Comparison of ENCODE assay signal across 25 cellular contexts in the genomic region with DNA sequence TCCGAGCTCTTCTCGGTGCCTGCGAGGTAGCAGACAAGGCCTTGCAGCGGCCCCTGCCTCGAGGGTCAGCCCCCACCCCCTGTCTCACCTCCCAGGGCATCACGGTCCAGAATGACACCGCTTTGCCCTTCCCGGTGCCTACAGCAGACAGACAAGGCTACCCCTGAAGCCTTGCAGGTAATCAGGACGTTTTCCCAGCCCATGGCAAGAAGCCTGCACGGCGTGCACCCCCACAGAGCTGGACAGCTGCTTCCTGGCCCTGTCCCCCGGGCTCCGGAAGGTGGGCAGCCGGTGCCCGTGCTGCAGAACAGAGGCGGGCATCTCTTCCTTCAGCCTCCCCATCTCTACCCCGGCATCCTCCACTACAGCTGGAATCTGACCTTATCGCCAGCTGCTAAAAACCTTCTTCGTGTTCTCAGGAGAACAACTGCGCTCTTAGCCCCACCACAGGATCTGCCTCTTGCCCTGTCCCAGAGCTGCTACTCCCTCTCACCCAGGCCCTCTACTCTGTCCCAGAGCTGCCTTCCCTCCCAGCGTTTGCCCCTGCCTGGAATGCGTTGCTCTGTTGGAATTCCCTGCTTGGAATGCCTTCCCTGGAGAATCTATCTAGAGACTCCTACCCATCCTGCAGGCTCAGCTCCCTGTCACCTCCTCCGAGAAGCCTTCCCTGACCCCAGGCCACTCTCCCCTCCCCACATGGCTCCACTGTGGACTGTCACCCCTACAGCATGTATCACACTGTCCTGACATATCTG. TPM values are rescaled to one million over a fixed set of nuclear protein-coding genes. Genes with fewer than 3 reads are reported as not detected.
A peak's percentile ranks its signal among the peaks of the same experiment; 100 is the strongest.
DNase-seq lines count a peak whose midpoint lies in the region; ATAC-seq and TF ChIP-seq lines count a peak whose summit lies in the region.
"Had no signal": no experiment of that assay in that cellular context is flagged by ENCODE, and none has a peak within 500 bp of the region (broad histone marks: within the 10 kb centered on the region; RNA-seq: fewer than 3 reads in every experiment).

No MANE protein-coding gene starts in this region.

- no peak overlapping the region for H2BK5ac ChIP-seq in H9 (ENCODE audit: insufficient read length, low read length)
- H2BK5ac ChIP-seq in trophoblast cell (ENCODE audit: low read depth, low read length, poor library complexity): no peak overlapping the region

- H2BK120ac ChIP-seq in H9 (ENCODE audit: low read depth, low read length, poor library complexity, severe bottlenecking): no peak overlapping the region
- no peak overlapping the region for H2BK120ac ChIP-seq in trophoblast cell (ENCODE audit: insufficient read depth, low read length, poor library complexity)

- H3K27ac ChIP-seq in H9 (ENCODE audit: insufficient read length, low read depth, low read length) (no peak overlapping the region), trophoblast cell (ENCODE audit: low read depth, low read length) (no peak overlapping the region)
- H3K27ac ChIP-seq: prostate gland, stomach, upper lobe of left lung, VCaP had no signal

- no peaks in the 10 kb centered on the region for H3K79me1 ChIP-seq in H9 (ENCODE audit: insufficient read depth, low read depth, low read length, poor library complexity, severe bottlenecking)
- no peaks in the 10 kb centered on the region for H3K79me1 ChIP-seq in trophoblast cell (ENCODE audit: low read length)

- H2BK15ac ChIP-seq in H9 (ENCODE audit: low read depth, low read length): no peak overlapping the region

- H3K4me3 Mint-ChIP-seq in H9: peak overlapping the region in 1 of 2 experiments; percentile 49; a peak in 3 of 5 replicates
- H3K4me3 Mint-ChIP-seq: neural crest cell had no signal

- H3K14ac ChIP-seq in H9 (ENCODE audit: insufficient read depth, low read length) (no peak overlapping the region; the same call in 1 of the 2 replicates), trophoblast cell (ENCODE audit: low read length) (no peak overlapping the region)

- H4K8ac ChIP-seq in H9 (replicated peaks; ENCODE audit: insufficient read length, low read depth, low read length) (no peak overlapping the region), trophoblast cell (ENCODE audit: low read depth, low read length) (no peak overlapping the region)

- no peak overlapping the region for H3K4me3 ChIP-seq in trophoblast cell (ENCODE audit: low read depth, low read length)
- H3K4me3 ChIP-seq: prostate gland, stomach, upper lobe of left lung had no signal

- no peak overlapping the region for H3K56ac ChIP-seq in H9 (ENCODE audit: insufficient read length, low read depth, low read length)

- H3K27ac Mint-ChIP-seq in H9: peak overlapping the region; percentile 31 to 81 (median 74); a peak in 6 of 7 replicates

- H4K12ac ChIP-seq in trophoblast cell (ENCODE audit: low read depth, low read length): no peak overlapping the region

- H3K27me3 Mint-ChIP-seq in H9 (ENCODE audit: low read depth): peaks cover 7% of the 10 kb centered on the region

- H3K4me2 ChIP-seq in H9 (ENCODE audit: insufficient read depth, insufficient read length, low read length): no peak overlapping the region
- H3K4me2 ChIP-seq in trophoblast cell (ENCODE audit: low read length): no peak overlapping the region

- TF ChIP-seq CTCF in H9 (conservative IDR thresholded peaks at IDR 0.05): no peak

- H3K36me3 ChIP-seq in trophoblast cell (ENCODE audit: control insufficient read depth in 1 of 2, insufficient read depth in 2 of 2, low read length in 2 of 2): no peaks in the 10 kb centered on the region
- H3K36me3 ChIP-seq: prostate gland, stomach, upper lobe of left lung had no signal

- H3K79me2 ChIP-seq in H9 (ENCODE audit: insufficient read depth, low read length) (no peaks in the 10 kb centered on the region), trophoblast cell (ENCODE audit: control insufficient read depth, insufficient read depth, low read length, poor library complexity) (no peaks in the 10 kb centered on the region)

- H3K9ac ChIP-seq in H9 (ENCODE audit: extremely low read depth, insufficient read length, low read length) (no peak overlapping the region), trophoblast cell (ENCODE audit: low read length) (no peak overlapping the region)

- H3T11ph ChIP-seq in H9 (ENCODE audit: low read length): no peak overlapping the region

- no peaks in the 10 kb centered on the region for H4K20me1 ChIP-seq in H9 (ENCODE audit: control insufficient read depth, insufficient read depth, insufficient read length)

- peaks cover 24 to 35% of the 10 kb centered on the region in 2 experiments for H3K4me1 Mint-ChIP-seq in H9

- peak; percentile 78 for DNase-seq in H9
- DNase-seq in iPS-NIHi11 (ENCODE audit: low spot score): peak; percentile 70
- DNase-seq in trophoblast cell: peak in 1 of 2 donors; percentile 47
- DNase-seq in UCSD-AML1 (lab: John Stamatoyannopoulos, UW; ENCODE audit: unreplicated experiment): no peak
- no peak for DNase-seq in activated CD4-positive, alpha-beta T cell treated with anti-CD3 and anti-CD28 coated beads for 48 hours
- DNase-seq: activated CD4-positive, alpha-beta T cell treated with anti-CD3 and anti-CD28 coated beads, Interleukin-2, amount 50 U/mL, for 4 hours; activated gamma-delta T cell treated with Interleukin-2 at 50 U/mL for 16 hours; activated T-cell treated with anti-CD3 and anti-CD28 coated beads for 4 hours; DMS53; erythroblast; left cardiac atrium; NCI-H1105; NCI-H2107; stimulated activated CD4-positive, alpha-beta T cell treated with anti-CD3 and anti-CD28 coated beads, Interleukin-4, amount 100 ng/mL, for 4 hours; stomach; T-helper 1 cell had no signal

- no CpG with 5 or more reads among the region's 23 CpGs for WGBS in H9 (ENCODE audit: extremely low coverage, insufficient read length, low lambda C conversion rate)
- no CpG with 5 or more reads among the region's 23 CpGs for WGBS in trophoblast cell (ENCODE audit: extremely low coverage, insufficient coverage, insufficient read length)

- H2BK12ac ChIP-seq in H9 (ENCODE audit: insufficient read length, low read depth, low read length) (no peak overlapping the region), trophoblast cell (ENCODE audit: low read length) (peak overlapping the region; percentile 51)

- ATAC-seq in SK-N-SH treated with all-trans-retinoic acid at 6 μM for 48 hours: peak; percentile 31; the same call in 2 of the 3 replicates
- no peak for ATAC-seq in HG02798 (IDR thresholded peaks at IDR 0.05; ENCODE audit: poor library complexity, unreplicated experiment)
- ATAC-seq in HG02885 (IDR thresholded peaks at IDR 0.05; ENCODE audit: poor library complexity, unreplicated experiment): no peak
- ATAC-seq: left cardiac atrium had no signal

- H3K36me3 Mint-ChIP-seq in H9 (ENCODE audit: insufficient read depth in 1 of 3, low read depth in 3 of 3): no peaks in the 10 kb centered on the region; a peak in 1 of 7 replicates

- H2AK5ac ChIP-seq in H9 (ENCODE audit: insufficient read length, low read length) (no peak overlapping the region), trophoblast cell (ENCODE audit: low read length) (no peak overlapping the region)

- no peaks in the 10 kb centered on the region; a peak in 2 of 5 replicates for H3K9me3 Mint-ChIP-seq in H9
- H3K9me3 Mint-ChIP-seq: neural crest cell had no signal

- no peak overlapping the region for H2BK20ac ChIP-seq in H9 (ENCODE audit: low read depth, low read length, poor library complexity, severe bottlenecking)

- H3K18ac ChIP-seq in H9 (ENCODE audit: insufficient read length, low read depth, low read length) (no peak overlapping the region), trophoblast cell (ENCODE audit: low read length) (no peak overlapping the region)

- H2AFZ ChIP-seq in H9 (ENCODE audit: low read length) (no peak overlapping the region), trophoblast cell (ENCODE audit: insufficient read depth, low read length, poor library complexity) (no peak overlapping the region)

- no peak overlapping the region for H4K5ac ChIP-seq in H9 (ENCODE audit: insufficient read length, low read depth, low read length)

- no peaks in the 10 kb centered on the region for H3K23me2 ChIP-seq in H9 (ENCODE audit: insufficient read length, low read depth, low read length, poor library complexity, severe bottlenecking)

- H3K4me1 ChIP-seq in H9 (ENCODE audit: insufficient read depth, low read length) (peaks cover 8% of the 10 kb centered on the region; the same call in 1 of the 2 replicates), trophoblast cell (ENCODE audit: control insufficient read depth in 1 of 2, insufficient read depth in 2 of 2, low read length in 2 of 2) (peaks cover 9 to 11% of the 10 kb centered on the region in 2 experiments)
- H3K4me1 ChIP-seq: prostate gland, stomach, upper lobe of left lung had no signal

- no peaks in the 10 kb centered on the region for H3K27me3 ChIP-seq in H9 (ENCODE audit: insufficient read depth, low read length)
- no peaks in the 10 kb centered on the region for H3K27me3 ChIP-seq in trophoblast cell (ENCODE audit: insufficient read depth, low read length)
- H3K27me3 ChIP-seq: upper lobe of left lung had no signal

- H3K9me3 ChIP-seq in H9 (ENCODE audit: control insufficient read depth, low read depth, low read length) (no peaks in the 10 kb centered on the region), trophoblast cell (ENCODE audit: insufficient read depth, low read depth, low read length) (no peaks in the 10 kb centered on the region)
- H3K9me3 ChIP-seq: prostate gland, stomach, upper lobe of left lung had no signal

- H3K23ac ChIP-seq in H9 (ENCODE audit: insufficient read length, low read depth, low read length) (no peak overlapping the region), trophoblast cell (ENCODE audit: low read length) (no peak overlapping the region)

- no peak overlapping the region for H4K91ac ChIP-seq in H9 (ENCODE audit: insufficient read length, low read depth, low read length)
- H4K91ac ChIP-seq in trophoblast cell (ENCODE audit: low read depth, low read length): no peak overlapping the region

- no peak overlapping the region for H3K4ac ChIP-seq in H9 (ENCODE audit: low read depth, low read length)
- H3K4ac ChIP-seq in trophoblast cell (ENCODE audit: low read depth, low read length): no peak overlapping the region

TF ChIP-seq in SK-N-SH treated with all-trans-retinoic acid at 6 μM for 48 hours, 23 proteins besides CTCF, POLR2A, EP300 and RAD21:
- TF ChIP-seq ZFP3 (CRISPR knock-in tag; IDR thresholded peaks at IDR 0.05) (peak; percentile 98), ARNTL (CRISPR knock-in tag; IDR thresholded peaks at IDR 0.05; ENCODE audit: borderline replicate concordance, low read depth) (no peak)

RNA-seq across cellular contexts. Expression of a gene that starts 4.7 kb away (rescaled TPM):
- total RNA-seq in H9 (2021): 0.50 TPM in 1 of 2 replicates, not detected in the other
- 0.12 TPM in 1 of 2 replicates, not detected in the other for polyA plus RNA-seq in trophoblast cell (2013)
- total RNA-seq: cardiac septum, frontal cortex, left cardiac atrium, neural crest cell, prostate gland, stomach, upper lobe of left lung had no signal
- polyA plus RNA-seq: stomach had no signal

Comparison
In these comparisons a context has a peak if more than half of its experiments do, and no peak if none do; other contexts are left out.
1. DNase-seq: peak in H9 (single experiment) and iPS-NIHi11 (single experiment); none in UCSD-AML1 (single experiment) and activated CD4-positive, alpha-beta T cell treated with anti-CD3 and anti-CD28 coated beads for 48 hours (single experiment).